1 cellular context compared by ENCODE assay signal in the genomic region with DNA sequence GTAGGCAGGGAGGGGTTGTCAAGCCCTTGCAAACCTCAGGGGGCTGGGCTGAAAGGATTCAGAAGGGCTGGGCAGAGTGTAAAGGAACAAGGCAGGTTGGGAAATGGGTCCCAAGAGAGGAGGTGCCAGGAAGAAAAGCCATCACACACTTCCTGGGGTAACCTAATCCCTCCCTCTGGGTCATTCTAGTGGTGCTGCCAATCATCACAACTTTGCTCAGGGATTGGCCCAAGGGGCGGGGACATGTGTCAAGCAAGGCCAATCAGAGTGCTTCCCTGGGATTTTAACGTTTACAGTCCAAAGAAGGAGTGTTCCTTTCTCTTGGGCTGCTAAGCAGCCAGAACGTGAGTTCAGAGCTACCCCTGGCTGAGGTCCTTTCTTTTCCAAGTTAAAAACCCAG.
TF ChIP-seq lines count a peak whose summit lies in the region.

No MANE protein-coding gene starts in this region.

TF ChIP-seq in GM12878, 131 proteins besides CTCF, POLR2A, EP300 and RAD21 (continued from another document):
- TF ChIP-seq, protein P1, sequence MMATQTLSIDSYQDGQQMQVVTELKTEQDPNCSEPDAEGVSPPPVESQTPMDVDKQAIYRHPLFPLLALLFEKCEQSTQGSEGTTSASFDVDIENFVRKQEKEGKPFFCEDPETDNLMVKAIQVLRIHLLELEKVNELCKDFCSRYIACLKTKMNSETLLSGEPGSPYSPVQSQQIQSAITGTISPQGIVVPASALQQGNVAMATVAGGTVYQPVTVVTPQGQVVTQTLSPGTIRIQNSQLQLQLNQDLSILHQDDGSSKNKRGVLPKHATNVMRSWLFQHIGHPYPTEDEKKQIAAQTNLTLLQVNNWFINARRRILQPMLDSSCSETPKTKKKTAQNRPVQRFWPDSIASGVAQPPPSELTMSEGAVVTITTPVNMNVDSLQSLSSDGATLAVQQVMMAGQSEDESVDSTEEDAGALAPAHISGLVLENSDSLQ (IDR thresholded peaks at IDR 0.05), result peak; percentile 80
- TF ChIP-seq KDM1A (IDR thresholded peaks at IDR 0.05; ENCODE audit: borderline replicate concordance) (no peak), BMI1 (IDR thresholded peaks at IDR 0.05; ENCODE audit: borderline replicate concordance) (no peak), CBFB (IDR thresholded peaks at IDR 0.05; ENCODE audit: low read depth) (no peak), CBX5 (IDR thresholded peaks at IDR 0.05; ENCODE audit: low read depth) (no peak), SIX5 (IDR thresholded peaks at IDR 0.05; ENCODE audit: low read depth, low read length, severe bottlenecking) (no peak), SREBF2 (IDR thresholded peaks at IDR 0.05; ENCODE audit: low read length) (no peak), RAD51 (IDR thresholded peaks at IDR 0.05) (no peak), RUNX3 (IDR thresholded peaks at IDR 0.05; ENCODE audit: low read length) (no peak)
- TF ChIP-seq, protein P2, sequence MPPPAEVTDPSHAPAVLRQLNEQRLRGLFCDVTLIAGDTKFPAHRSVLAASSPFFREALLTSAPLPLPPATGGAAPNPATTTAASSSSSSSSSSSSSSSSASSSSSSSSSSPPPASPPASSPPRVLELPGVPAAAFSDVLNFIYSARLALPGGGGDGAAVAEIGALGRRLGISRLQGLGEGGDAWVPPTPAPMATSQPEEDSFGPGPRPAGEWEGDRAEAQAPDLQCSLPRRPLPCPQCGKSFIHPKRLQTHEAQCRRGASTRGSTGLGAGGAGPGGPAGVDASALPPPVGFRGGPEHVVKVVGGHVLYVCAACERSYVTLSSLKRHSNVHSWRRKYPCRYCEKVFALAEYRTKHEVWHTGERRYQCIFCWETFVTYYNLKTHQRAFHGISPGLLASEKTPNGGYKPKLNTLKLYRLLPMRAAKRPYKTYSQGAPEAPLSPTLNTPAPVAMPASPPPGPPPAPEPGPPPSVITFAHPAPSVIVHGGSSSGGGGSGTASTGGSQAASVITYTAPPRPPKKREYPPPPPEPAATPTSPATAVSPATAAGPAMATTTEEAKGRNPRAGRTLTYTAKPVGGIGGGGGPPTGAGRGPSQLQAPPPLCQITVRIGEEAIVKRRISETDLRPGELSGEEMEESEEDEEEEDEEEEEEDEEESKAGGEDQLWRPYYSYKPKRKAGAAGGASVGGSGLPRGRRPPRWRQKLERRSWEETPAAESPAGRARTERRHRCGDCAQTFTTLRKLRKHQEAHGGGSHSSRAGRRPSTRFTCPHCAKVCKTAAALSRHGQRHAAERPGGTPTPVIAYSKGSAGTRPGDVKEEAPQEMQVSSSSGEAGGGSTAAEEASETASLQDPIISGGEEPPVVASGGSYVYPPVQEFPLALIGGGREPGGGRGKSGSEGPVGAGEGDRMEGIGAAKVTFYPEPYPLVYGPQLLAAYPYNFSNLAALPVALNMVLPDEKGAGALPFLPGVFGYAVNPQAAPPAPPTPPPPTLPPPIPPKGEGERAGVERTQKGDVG (CRISPR knock-in tag; IDR thresholded peaks at IDR 0.05), result no peak
